10 cellular contexts compared by ENCODE assay signal in the genomic region with DNA sequence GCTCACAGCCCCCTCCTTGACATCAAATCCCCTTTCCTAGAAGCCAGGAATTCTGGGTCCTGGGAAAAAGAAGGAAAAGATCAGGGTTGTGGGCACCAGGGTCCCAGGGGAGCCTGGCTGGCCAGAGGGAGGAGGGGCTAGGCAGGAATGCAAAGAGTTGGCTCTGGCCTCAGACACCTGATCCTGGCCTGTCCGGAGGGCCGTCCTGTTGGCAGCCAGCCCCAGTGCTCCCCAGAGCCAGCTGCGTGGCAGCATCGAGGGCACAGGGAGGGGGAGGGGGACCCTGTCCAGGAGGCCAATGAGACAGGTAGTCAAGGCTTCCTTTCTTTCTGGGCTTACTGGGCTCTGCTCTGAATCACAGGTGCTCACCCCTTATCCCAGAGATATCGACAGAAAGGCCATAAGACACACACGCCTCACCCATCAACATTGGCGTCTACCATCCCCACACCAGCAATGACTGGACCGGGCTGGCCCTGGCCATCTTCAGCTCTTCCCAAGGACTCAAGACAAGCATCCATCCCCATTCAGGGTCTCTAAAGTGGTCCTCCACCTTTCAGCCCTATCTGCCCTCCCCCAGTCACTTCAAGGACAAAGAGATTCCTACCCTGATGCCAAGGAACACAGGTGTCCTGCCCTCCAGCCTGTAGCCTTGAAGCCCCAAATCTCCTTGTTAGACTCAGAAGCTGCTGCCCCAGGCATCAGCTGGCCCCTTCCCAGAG. TPM values are rescaled to one million over a fixed set of nuclear protein-coding genes. Genes with fewer than 3 reads are reported as not detected.
DNase-seq lines count a peak whose midpoint lies in the region; ATAC-seq lines count a peak whose summit lies in the region.
"Had no signal": no experiment of that assay in that cellular context is flagged by ENCODE, and none has a peak within 500 bp of the region (broad histone marks: within the 10 kb centered on the region; RNA-seq: fewer than 3 reads in every experiment).

No MANE protein-coding gene starts in this region.

- peak overlapping the region; percentile 23 for H2BK15ac ChIP-seq in neuronal stem cell (ENCODE audit: low read length)

- H3K27me3 Mint-ChIP-seq in activated naive CD4-positive, alpha-beta T cell treated with anti-CD3 and anti-CD28 coated beads, Interleukin-2, amount 10 ng/mL, durations not matched to agents 7 days and 5 days: peaks cover 71% of the 10 kb centered on the region

- H3K4me3 Mint-ChIP-seq in activated naive CD4-positive, alpha-beta T cell treated with anti-CD3 and anti-CD28 coated beads, Interleukin-2, amount 10 ng/mL, durations not matched to agents 7 days and 5 days: no peak overlapping the region

- H3K9ac ChIP-seq in HUES6 (ENCODE audit: low read length) (no peak overlapping the region), neuronal stem cell (ENCODE audit: low read depth, low read length, poor library complexity) (no peak overlapping the region)

- H3K27ac Mint-ChIP-seq in activated naive CD4-positive, alpha-beta T cell treated with anti-CD3 and anti-CD28 coated beads, Interleukin-2, amount 10 ng/mL, durations not matched to agents 7 days and 5 days: no peak overlapping the region

- H2BK12ac ChIP-seq in neuronal stem cell (ENCODE audit: low read length): no peak overlapping the region

- ATAC-seq in HG03025 (IDR thresholded peaks at IDR 0.05; ENCODE audit: low FRiP score, unreplicated experiment): no peak

- H3K27me3 ChIP-seq in HUES6 (ENCODE audit: control insufficient read depth, insufficient read depth, low read length): peaks cover 68% of the 10 kb centered on the region
- H3K27me3 ChIP-seq in ectodermal cell (ENCODE audit: control insufficient read depth, insufficient read depth, low read length, poor library complexity, severe bottlenecking): peaks cover 32% of the 10 kb centered on the region
- H3K27me3 ChIP-seq in neuronal stem cell (ENCODE audit: control insufficient read depth in 3 of 3, insufficient read depth in 3 of 3, low read depth in 1 of 3, low read length in 3 of 3): peaks cover 4 to 22% (median 18%) of the 10 kb centered on the region in 3 experiments

- CTCF ChIA-PET in activated naive CD4-positive, alpha-beta T cell treated with anti-CD3 and anti-CD28 coated beads, Interleukin-2, amount 10 ng/mL, durations not matched to agents 7 days and 5 days (lab: Charles Lee): interaction anchor here (0.7 kb wide), 1 partner anchor 31 kb away, joined by 3 read pairs; no protein-coding TSS in a partner anchor

- H4K8ac ChIP-seq in neuronal stem cell (ENCODE audit: low read depth, low read length): no peak overlapping the region

- no peak overlapping the region for H3K14ac ChIP-seq in neuronal stem cell (ENCODE audit: low read length)

- WGBS in ectodermal cell, 2 experiments: 64 to 68% methylated on average over 8 of the region's 8 CpGs
- WGBS in neuronal stem cell (ENCODE audit: extremely low coverage in 2 of 2, insufficient read length in 2 of 2, insufficient replicate concordance in 1 of 2), 2 donors: no CpG with 5 or more reads among the region's 8 CpGs

- H2BK5ac ChIP-seq in neuronal stem cell (ENCODE audit: low read length): no peak overlapping the region

- H3K79me1 ChIP-seq in neuronal stem cell (ENCODE audit: low read depth, low read length): no peaks in the 10 kb centered on the region

- no peak overlapping the region for H2BK120ac ChIP-seq in neuronal stem cell (ENCODE audit: low read depth, low read length)

- H4K91ac ChIP-seq in neuronal stem cell (ENCODE audit: low read depth, low read length, poor library complexity): no peak overlapping the region

- H3K23ac ChIP-seq in neuronal stem cell (ENCODE audit: low read depth, low read length, poor library complexity): peak overlapping the region; percentile 30

- H3K4me3 ChIP-seq in HUES6 (ENCODE audit: low read depth, low read length) (peak overlapping the region; percentile 61), ectodermal cell (ENCODE audit: insufficient read depth, low read depth, low read length) (peak overlapping the region; percentile 11), neuronal stem cell (ENCODE audit: low read length in 2 of 2) (peak overlapping the region in 1 of 2 donors; percentile 16)

- peaks cover 29% of the 10 kb centered on the region for H3K36me3 Mint-ChIP-seq in activated naive CD4-positive, alpha-beta T cell treated with anti-CD3 and anti-CD28 coated beads, Interleukin-2, amount 10 ng/mL, durations not matched to agents 7 days and 5 days

- H3K27ac ChIP-seq in HUES6 (ENCODE audit: low read depth, low read length): no peak overlapping the region
- H3K27ac ChIP-seq in ectodermal cell (ENCODE audit: insufficient read depth, low read depth, low read length, poor library complexity, severe bottlenecking): no peak overlapping the region
- no peak overlapping the region for H3K27ac ChIP-seq in neuronal stem cell (replicated peaks; ENCODE audit: low read length)
- H3K27ac ChIP-seq: ascending aorta had no signal

- H3K4ac ChIP-seq in neuronal stem cell (ENCODE audit: low read length): no peak overlapping the region

- H3K4me2 ChIP-seq in neuronal stem cell (ENCODE audit: insufficient read depth, low read length, poor library complexity, severe bottlenecking): peak overlapping the region; percentile 39

- DNase-seq in neuronal stem cell (ENCODE audit: low spot score): no peak
- DNase-seq in activated CD4-positive, alpha-beta T cell treated with anti-CD3 and anti-CD28 coated beads for 4 hours: no peak
- no peak for DNase-seq in activated naive CD4-positive, alpha-beta T cell treated with anti-CD3 and anti-CD28 coated beads, Interleukin-2, amount 10 ng/mL, durations not matched to agents 7 days and 5 days
- DNase-seq: activated T-cell treated with anti-CD3 and anti-CD28 coated beads, Interleukin-2, amount 50 U/mL, for 48 hours; MM.1S; NCI-H446 treated with DMSO at 0.1 percent for 48 hours had no signal

- H3K9me3 Mint-ChIP-seq in activated naive CD4-positive, alpha-beta T cell treated with anti-CD3 and anti-CD28 coated beads, Interleukin-2, amount 10 ng/mL, durations not matched to agents 7 days and 5 days: no peaks in the 10 kb centered on the region

- H2AFZ ChIP-seq in neuronal stem cell (ENCODE audit: low read length): no peak overlapping the region

- H3K4me1 ChIP-seq in HUES6 (ENCODE audit: control insufficient read depth, insufficient read depth, low read length) (peaks cover 8% of the 10 kb centered on the region; the same call in 1 of the 2 replicates), ectodermal cell (ENCODE audit: control insufficient read depth, insufficient read depth, low read length) (peaks cover 12% of the 10 kb centered on the region), neuronal stem cell (ENCODE audit: control insufficient read depth in 2 of 2, insufficient read depth in 1 of 2, low read depth in 1 of 2, low read length in 2 of 2) (peaks cover 3 to 11% of the 10 kb centered on the region in 2 donors)

- H3K36me3 ChIP-seq in HUES6 (ENCODE audit: control insufficient read depth, insufficient read depth, low read length) (peaks cover 22% of the 10 kb centered on the region), ectodermal cell (ENCODE audit: control insufficient read depth, insufficient read depth, low read length) (peaks cover 8% of the 10 kb centered on the region), neuronal stem cell (replicated peaks in 1 of 2; ENCODE audit: control insufficient read depth in 2 of 2, insufficient read depth in 2 of 2, low read length in 2 of 2) (peaks cover 20 to 31% of the 10 kb centered on the region in 2 donors)

- H3K9me3 ChIP-seq in HUES6 (ENCODE audit: control insufficient read depth, insufficient read depth, low read depth, low read length) (no peaks in the 10 kb centered on the region), ectodermal cell (ENCODE audit: control insufficient read depth, low read length) (no peaks in the 10 kb centered on the region), neuronal stem cell (replicated peaks in 1 of 2; ENCODE audit: control insufficient read depth in 2 of 2, insufficient read depth in 1 of 2, low read depth in 1 of 2, low read length in 2 of 2) (no peaks in the 10 kb centered on the region)
- H3K9me3 ChIP-seq: ascending aorta had no signal

- H3K4me1 Mint-ChIP-seq in activated naive CD4-positive, alpha-beta T cell treated with anti-CD3 and anti-CD28 coated beads, Interleukin-2, amount 10 ng/mL, durations not matched to agents 7 days and 5 days: peaks cover 14% of the 10 kb centered on the region

- H2AK5ac ChIP-seq in neuronal stem cell (ENCODE audit: low read depth, low read length): peak overlapping the region; percentile 13

- peak overlapping the region; percentile 73 for H3K18ac ChIP-seq in neuronal stem cell (ENCODE audit: low read length)

RNA-seq across cellular contexts. Expression of a gene that starts 0.7 kb away (rescaled TPM):
- 6.1 TPM for polyA plus RNA-seq in ectodermal cell (2013, experiment 1 of 4)
- 7.4 TPM for polyA plus RNA-seq in ectodermal cell (2013, experiment 2 of 4)
- 5.2 TPM for polyA plus RNA-seq in ectodermal cell (2013, experiment 3 of 4)
- 8.3 TPM for polyA plus RNA-seq in ectodermal cell (2013, experiment 4 of 4)
- polyA plus RNA-seq in neuronal stem cell (2013, experiment 1 of 2): 0.86 TPM
- 0.82 TPM for polyA plus RNA-seq in neuronal stem cell (2013, experiment 2 of 2)

RNA-seq across cellular contexts. Expression of a gene that starts 8.9 kb away (rescaled TPM):
- polyA plus RNA-seq in ectodermal cell (2013, experiment 1 of 4): 38.5 TPM
- 34.7 TPM for polyA plus RNA-seq in ectodermal cell (2013, experiment 2 of 4)
- polyA plus RNA-seq in ectodermal cell (2013, experiment 3 of 4): 33.5 TPM
- 37.0 TPM for polyA plus RNA-seq in ectodermal cell (2013, experiment 4 of 4)
- 18.7 TPM for polyA plus RNA-seq in neuronal stem cell (2013, experiment 1 of 2)
- polyA plus RNA-seq in neuronal stem cell (2013, experiment 2 of 2): 18.1 TPM

RNA-seq across cellular contexts. Expression of a gene that starts 9.1 kb away (rescaled TPM):
- polyA plus RNA-seq in ectodermal cell (2013, experiment 1 of 4): 113 TPM
- 109 TPM for polyA plus RNA-seq in ectodermal cell (2013, experiment 2 of 4)
- 78.4 TPM for polyA plus RNA-seq in ectodermal cell (2013, experiment 3 of 4)
- 90.4 TPM for polyA plus RNA-seq in ectodermal cell (2013, experiment 4 of 4)
- polyA plus RNA-seq in neuronal stem cell (2013, experiment 1 of 2): 42.0 TPM
- 40.1 TPM for polyA plus RNA-seq in neuronal stem cell (2013, experiment 2 of 2)

RNA-seq across cellular contexts. Expression of a gene that starts 12.9 kb away (rescaled TPM):
- polyA plus RNA-seq in ectodermal cell (2013, experiment 1 of 4): 4.6 TPM
- 4.7 TPM for polyA plus RNA-seq in ectodermal cell (2013, experiment 2 of 4)
- polyA plus RNA-seq in ectodermal cell (2013, experiment 3 of 4): 9.1 TPM
- polyA plus RNA-seq in ectodermal cell (2013, experiment 4 of 4): 8.1 TPM
- 8.2 TPM for polyA plus RNA-seq in neuronal stem cell (2013, experiment 1 of 2)
- 8.3 TPM for polyA plus RNA-seq in neuronal stem cell (2013, experiment 2 of 2)

RNA-seq across cellular contexts. Expression of a gene that starts 16.8 kb away (rescaled TPM):
- polyA plus RNA-seq in ectodermal cell (2013, experiment 1 of 4): 61.0 TPM
- polyA plus RNA-seq in ectodermal cell (2013, experiment 2 of 4): 72.1 TPM
- 62.1 TPM for polyA plus RNA-seq in ectodermal cell (2013, experiment 3 of 4)
- polyA plus RNA-seq in ectodermal cell (2013, experiment 4 of 4): 67.9 TPM
- polyA plus RNA-seq in neuronal stem cell (2013, experiment 1 of 2): 47.3 TPM
- 47.9 TPM for polyA plus RNA-seq in neuronal stem cell (2013, experiment 2 of 2)
